12 cellular contexts compared by ENCODE assay signal in genomic region chr15:92074646-92075045, GRCh38.
A peak's percentile ranks its signal among the peaks of the same experiment; 100 is the strongest.
DNase-seq lines count a peak whose midpoint lies in the region; ATAC-seq and TF ChIP-seq lines count a peak whose summit lies in the region.
"Had no signal": no experiment of that assay in that cellular context is flagged by ENCODE, and none has a peak within 500 bp of the region (broad histone marks: within the 10 kb centered on the region; RNA-seq: fewer than 3 reads in every experiment).

No MANE protein-coding gene starts in this region.

- DNase-seq in cardiac muscle cell (ENCODE audit: low read depth in 1 of 2, low spot score in 1 of 2): peak; percentile 72 to 74
- no peak for DNase-seq in Right ventricle myocardium inferior (ENCODE audit: missing footprints)
- no peak for DNase-seq in WTC11 (ENCODE audit: low spot score)
- peak; percentile 80 for DNase-seq in right atrium auricular region (ENCODE audit: low spot score)
- peak in 1 of 2 donors; percentile 79 for DNase-seq in aorta
- no peak for DNase-seq in stimulated activated naive CD4-positive, alpha-beta T cell (lab: John Stamatoyannopoulos, UW)
- DNase-seq: activated T-cell treated with anti-CD3 and anti-CD28 coated beads, Interleukin-2, amount 50 U/mL, for 4 hours; NCI-H1436 treated with DMSO at 0.1 percent for 48 hours; stimulated activated CD4-positive, alpha-beta T cell treated with anti-CD3 and anti-CD28 coated beads, Interleukin-4, amount 100 ng/mL, for 4 hours had no signal

- H3K36me3 ChIP-seq in cardiac muscle cell (no peaks in the 10 kb centered on the region), right atrium auricular region (no peaks in the 10 kb centered on the region), aorta (ENCODE audit: control insufficient read depth in 1 of 2, insufficient read depth in 2 of 2, low read length in 1 of 2) (no peaks in the 10 kb centered on the region)

- intact Hi-C loops in Right ventricle myocardium inferior (cut with DNase I): no loop called here
- intact Hi-C loops in aorta (cut with DNase I): loop anchor here (5.0 kb wide), 5 partner anchors 92 to 772 kb away; partner anchors contain the start of gene SLCO3A1 (in 1 of the 2)

- peaks cover 13% of the 10 kb centered on the region for H3K4me1 Mint-ChIP-seq in WTC11

- TF ChIP-seq CTCF in cardiac muscle cell (IDR thresholded peaks at IDR 0.05; ENCODE audit: low read depth, low read length) (no peak), WTC11 (IDR thresholded peaks at IDR 0.05) (no peak), right atrium auricular region (IDR thresholded peaks at IDR 0.05) (no peak)

- H3K4me3 Mint-ChIP-seq in WTC11: no peak overlapping the region
- H3K4me3 Mint-ChIP-seq: activated T-cell treated with anti-CD3 and anti-CD28 coated beads, Interleukin-2, amount 50 U/mL, for 4 hours had no signal

- no peak for ATAC-seq in Right ventricle myocardium inferior
- peak; percentile 20 for ATAC-seq in WTC11
- peak; percentile 17 for ATAC-seq in aorta (ENCODE audit: low FRiP score)
- no peak for ATAC-seq in HG02623 (IDR thresholded peaks at IDR 0.05; ENCODE audit: unreplicated experiment)
- ATAC-seq in HG02973 (IDR thresholded peaks at IDR 0.05; ENCODE audit: unreplicated experiment): no peak
- ATAC-seq: activated T-cell treated with anti-CD3 and anti-CD28 coated beads, Interleukin-2, amount 50 U/mL, for 4 hours had no signal

- H3K27me3 Mint-ChIP-seq in WTC11 (ENCODE audit: low read depth): peaks cover 2% of the 10 kb centered on the region; the same call in 1 of the 2 replicates

- H3K27me3 ChIP-seq in cardiac muscle cell: no peaks in the 10 kb centered on the region
- no peaks in the 10 kb centered on the region for H3K27me3 ChIP-seq in right atrium auricular region
- H3K27me3 ChIP-seq in aorta (ENCODE audit: control insufficient read depth in 1 of 2, insufficient read depth in 2 of 2, low read length in 1 of 2): no peaks in the 10 kb centered on the region

- CTCF ChIA-PET in WTC11 (lab: Charles Lee): interaction anchor here (0.6 to 0.8 kb wide), 2 partner anchors 106 to 368 kb away, joined by 4 read pairs; no protein-coding TSS in a partner anchor

- POLR2A ChIA-PET in WTC11 (lab: Charles Lee): no interaction called here

- H3K4me3 ChIP-seq in cardiac muscle cell (no peak overlapping the region), right atrium auricular region (no peak overlapping the region), aorta (ENCODE audit: low read length in 2 of 2) (no peak overlapping the region)

- H3K4me1 ChIP-seq in cardiac muscle cell (ENCODE audit: low read depth): peaks cover 5% of the 10 kb centered on the region
- peaks cover 0 to 70% of the 10 kb centered on the region in 2 donors for H3K4me1 ChIP-seq in right atrium auricular region
- no peaks in the 10 kb centered on the region for H3K4me1 ChIP-seq in aorta (ENCODE audit: control insufficient read depth in 1 of 2, insufficient read depth in 2 of 2, low read length in 2 of 2)

- H3K9me3 ChIP-seq in cardiac muscle cell (ENCODE audit: low read depth) (no peaks in the 10 kb centered on the region), right atrium auricular region (no peaks in the 10 kb centered on the region), aorta (ENCODE audit: control insufficient read depth, low read length) (no peaks in the 10 kb centered on the region)

- no peaks in the 10 kb centered on the region for H3K36me3 Mint-ChIP-seq in WTC11

- no peak overlapping the region for H3K27ac Mint-ChIP-seq in WTC11

- no peaks in the 10 kb centered on the region for H3K9me3 Mint-ChIP-seq in WTC11
- H3K9me3 Mint-ChIP-seq: activated T-cell treated with anti-CD3 and anti-CD28 coated beads, Interleukin-2, amount 50 U/mL, for 4 hours had no signal

- no peak overlapping the region for H3K27ac ChIP-seq in cardiac muscle cell
- H3K27ac ChIP-seq in right atrium auricular region: no peak overlapping the region
- H3K27ac ChIP-seq in aorta (ENCODE audit: low read depth in 1 of 2, low read length in 2 of 2): no peak overlapping the region
- H3K27ac ChIP-seq: C4-2B had no signal

- WGBS in aorta, 2 donors: 32 to 37% methylated on average over 5 of the region's 5 CpGs

TF ChIP-seq in WTC11, 78 proteins besides CTCF, POLR2A, EP300 and RAD21 (continues in another document):
- no peak for TF ChIP-seq GRHL2 (CRISPR knock-in tag; IDR thresholded peaks at IDR 0.05; ENCODE audit: insufficient replicate concordance, severe bottlenecking)
- TF ChIP-seq SMAD4 (CRISPR knock-in tag; IDR thresholded peaks at IDR 0.05): no peak
- no peak for TF ChIP-seq TP53 (CRISPR knock-in tag; IDR thresholded peaks at IDR 0.05)
- no peak for TF ChIP-seq ZNF232 (CRISPR knock-in tag; IDR thresholded peaks at IDR 0.05)
- TF ChIP-seq HMGXB4 (CRISPR knock-in tag; IDR thresholded peaks at IDR 0.05): no peak
- TF ChIP-seq ZNF317 (CRISPR knock-in tag; IDR thresholded peaks at IDR 0.05; ENCODE audit: borderline replicate concordance, low read depth): no peak
- TF ChIP-seq ZNF416 (CRISPR knock-in tag; IDR thresholded peaks at IDR 0.05): no peak
- TF ChIP-seq GTF2I (CRISPR knock-in tag; conservative IDR thresholded peaks at IDR 0.05): no peak
- TF ChIP-seq JUN (CRISPR knock-in tag; IDR thresholded peaks at IDR 0.05): no peak
- TF ChIP-seq, protein P1, sequence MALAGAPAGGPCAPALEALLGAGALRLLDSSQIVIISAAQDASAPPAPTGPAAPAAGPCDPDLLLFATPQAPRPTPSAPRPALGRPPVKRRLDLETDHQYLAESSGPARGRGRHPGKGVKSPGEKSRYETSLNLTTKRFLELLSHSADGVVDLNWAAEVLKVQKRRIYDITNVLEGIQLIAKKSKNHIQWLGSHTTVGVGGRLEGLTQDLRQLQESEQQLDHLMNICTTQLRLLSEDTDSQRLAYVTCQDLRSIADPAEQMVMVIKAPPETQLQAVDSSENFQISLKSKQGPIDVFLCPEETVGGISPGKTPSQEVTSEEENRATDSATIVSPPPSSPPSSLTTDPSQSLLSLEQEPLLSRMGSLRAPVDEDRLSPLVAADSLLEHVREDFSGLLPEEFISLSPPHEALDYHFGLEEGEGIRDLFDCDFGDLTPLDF (CRISPR knock-in tag; IDR thresholded peaks at IDR 0.05): no peak
- no peak for TF ChIP-seq ZBTB43 (CRISPR knock-in tag; IDR thresholded peaks at IDR 0.05)
- TF ChIP-seq TCF7 (CRISPR knock-in tag; IDR thresholded peaks at IDR 0.05; ENCODE audit: low read depth): no peak
- TF ChIP-seq SMAD3 (CRISPR knock-in tag; IDR thresholded peaks at IDR 0.05; ENCODE audit: borderline replicate concordance): no peak
- TF ChIP-seq, protein P2, sequence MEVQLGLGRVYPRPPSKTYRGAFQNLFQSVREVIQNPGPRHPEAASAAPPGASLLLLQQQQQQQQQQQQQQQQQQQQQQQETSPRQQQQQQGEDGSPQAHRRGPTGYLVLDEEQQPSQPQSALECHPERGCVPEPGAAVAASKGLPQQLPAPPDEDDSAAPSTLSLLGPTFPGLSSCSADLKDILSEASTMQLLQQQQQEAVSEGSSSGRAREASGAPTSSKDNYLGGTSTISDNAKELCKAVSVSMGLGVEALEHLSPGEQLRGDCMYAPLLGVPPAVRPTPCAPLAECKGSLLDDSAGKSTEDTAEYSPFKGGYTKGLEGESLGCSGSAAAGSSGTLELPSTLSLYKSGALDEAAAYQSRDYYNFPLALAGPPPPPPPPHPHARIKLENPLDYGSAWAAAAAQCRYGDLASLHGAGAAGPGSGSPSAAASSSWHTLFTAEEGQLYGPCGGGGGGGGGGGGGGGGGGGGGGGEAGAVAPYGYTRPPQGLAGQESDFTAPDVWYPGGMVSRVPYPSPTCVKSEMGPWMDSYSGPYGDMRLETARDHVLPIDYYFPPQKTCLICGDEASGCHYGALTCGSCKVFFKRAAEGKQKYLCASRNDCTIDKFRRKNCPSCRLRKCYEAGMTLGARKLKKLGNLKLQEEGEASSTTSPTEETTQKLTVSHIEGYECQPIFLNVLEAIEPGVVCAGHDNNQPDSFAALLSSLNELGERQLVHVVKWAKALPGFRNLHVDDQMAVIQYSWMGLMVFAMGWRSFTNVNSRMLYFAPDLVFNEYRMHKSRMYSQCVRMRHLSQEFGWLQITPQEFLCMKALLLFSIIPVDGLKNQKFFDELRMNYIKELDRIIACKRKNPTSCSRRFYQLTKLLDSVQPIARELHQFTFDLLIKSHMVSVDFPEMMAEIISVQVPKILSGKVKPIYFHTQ (CRISPR knock-in tag; IDR thresholded peaks at IDR 0.05): no peak
- no peak for TF ChIP-seq JAZF1 (CRISPR knock-in tag; IDR thresholded peaks at IDR 0.05)
- TF ChIP-seq MYBL2 (CRISPR knock-in tag; IDR thresholded peaks at IDR 0.05): no peak
- no peak for TF ChIP-seq KAT7 (CRISPR knock-in tag; IDR thresholded peaks at IDR 0.05; ENCODE audit: borderline replicate concordance)
- no peak for TF ChIP-seq GABPB1 (CRISPR knock-in tag; IDR thresholded peaks at IDR 0.05)

Comparison
In these comparisons a context has a peak if more than half of its experiments do, and no peak if none do; other contexts are left out.
1. DNase-seq: peak in cardiac muscle cell (2 of 2) and right atrium auricular region (single experiment); none in Right ventricle myocardium inferior (single experiment), WTC11 (single experiment) and stimulated activated naive CD4-positive, alpha-beta T cell (0 of 6).
2. ATAC-seq: peak in WTC11 (single experiment) and aorta (single experiment); none in Right ventricle myocardium inferior (single experiment), HG02623 (single experiment) and HG02973 (single experiment).